ENCODE assay signal across 2 cellular contexts in genomic region chr7:100519580-100519979, GRCh38.
TF ChIP-seq lines count a peak whose summit lies in the region.

No MANE protein-coding gene starts in this region.

TF ChIP-seq in HepG2, 621 proteins besides CTCF, POLR2A, EP300 and RAD21:
- TF ChIP-seq ZNF121 (CRISPR knock-in tag; IDR thresholded peaks at IDR 0.05) (peak; percentile 24; the same call in 1 of the 2 replicates), GATAD2A (CRISPR knock-in tag; IDR thresholded peaks at IDR 0.05) (no peak)

TF ChIP-seq in WTC11, 78 proteins besides CTCF, POLR2A, EP300 and RAD21:
- no peak for TF ChIP-seq ZNF317 (CRISPR knock-in tag; IDR thresholded peaks at IDR 0.05; ENCODE audit: borderline replicate concordance, low read depth)
- no peak for TF ChIP-seq NR2C2 (CRISPR knock-in tag; IDR thresholded peaks at IDR 0.05)
- no peak for TF ChIP-seq CREB1 (CRISPR knock-in tag; IDR thresholded peaks at IDR 0.05)
- no peak for TF ChIP-seq FOXJ3 (CRISPR knock-in tag; IDR thresholded peaks at IDR 0.05; ENCODE audit: borderline replicate concordance)
- TF ChIP-seq ESRRA (CRISPR knock-in tag; IDR thresholded peaks at IDR 0.05; ENCODE audit: borderline replicate concordance), result no peak
- TF ChIP-seq MLX (CRISPR knock-in tag; IDR thresholded peaks at IDR 0.05), result no peak
- 0 out of 2 replicates have a peak, but pooled peaks have one; percentile 34 for TF ChIP-seq ZNF121 (CRISPR knock-in tag; IDR thresholded peaks at IDR 0.05)
- no peak for TF ChIP-seq RORB (CRISPR knock-in tag; IDR thresholded peaks at IDR 0.05)
